1 cellular context compared by ENCODE assay signal in the genomic region with DNA sequence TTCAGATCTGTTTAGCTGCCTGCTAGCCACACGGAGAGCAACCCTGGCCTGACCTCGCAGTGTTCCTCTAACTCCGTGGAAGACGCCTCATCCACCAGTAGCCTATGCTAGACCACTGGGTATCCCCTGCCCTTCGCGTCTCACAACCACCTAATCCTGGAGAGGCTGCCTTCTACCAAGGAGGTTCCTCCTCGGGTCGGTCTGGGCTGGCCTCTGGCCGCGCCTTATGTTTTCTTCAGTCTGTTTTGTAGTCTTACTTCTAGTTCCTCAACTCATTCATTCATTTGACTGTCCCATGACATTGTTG.
TF ChIP-seq lines count a peak whose summit lies in the region.

No MANE protein-coding gene starts in this region.

TF ChIP-seq in endothelial cell of umbilical vein, 7 proteins besides CTCF, POLR2A, EP300 and RAD21:
- no peak for TF ChIP-seq POLR2AphosphoS5 (IDR thresholded peaks at IDR 0.05; ENCODE audit: insufficient read depth, low read depth, low read length)
